18 cellular contexts compared by ENCODE assay signal in the genomic region with DNA sequence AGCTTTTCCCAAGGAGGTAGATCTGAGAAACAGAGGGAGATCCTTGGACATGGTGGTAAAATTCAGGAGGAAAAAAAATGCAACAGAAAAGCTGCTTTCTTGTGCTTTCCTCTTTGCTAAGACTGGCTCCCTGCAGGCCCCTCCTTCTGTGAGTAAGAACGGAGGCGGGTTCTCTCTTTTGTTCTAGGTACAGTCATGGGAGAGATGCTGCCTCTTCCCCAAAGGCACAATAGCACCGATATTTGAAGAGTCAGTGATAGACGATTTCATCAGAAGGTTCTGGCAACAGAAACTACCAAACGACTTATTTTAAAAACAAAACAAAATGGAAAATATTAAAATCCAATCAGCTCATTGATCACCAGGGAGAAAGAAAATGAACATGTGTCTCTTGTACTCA. TPM values are rescaled to one million over a fixed set of nuclear protein-coding genes. Genes with fewer than 3 reads are reported as not detected.
DNase-seq lines count a peak whose midpoint lies in the region; ATAC-seq and TF ChIP-seq lines count a peak whose summit lies in the region.
"Had no signal": no experiment of that assay in that cellular context is flagged by ENCODE, and none has a peak within 500 bp of the region (broad histone marks: within the 10 kb centered on the region; RNA-seq: fewer than 3 reads in every experiment).

No MANE protein-coding gene starts in this region.

- H2AK9ac ChIP-seq in IMR-90 (replicated peaks; ENCODE audit: low read depth, low read length, poor library complexity), result no peak overlapping the region

- H2BK120ac ChIP-seq in IMR-90 (ENCODE audit: low read depth, low read length), result no peak overlapping the region

- no peaks in the 10 kb centered on the region for H3K79me1 ChIP-seq in IMR-90 (ENCODE audit: low read depth in 1 of 2, low read length in 2 of 2)

- H3K36me3 ChIP-seq in IMR-90 (ENCODE audit: control insufficient read depth, insufficient read depth, low read length) (no peaks in the 10 kb centered on the region), suprapubic skin (no peaks in the 10 kb centered on the region), sigmoid colon (no peaks in the 10 kb centered on the region)
- H3K36me3 ChIP-seq: adrenal gland, prostate gland, transverse colon had no signal

- H3K56ac ChIP-seq in IMR-90 (ENCODE audit: extremely low read depth, insufficient read depth, low read length), result no peak overlapping the region

- H3K27me3 ChIP-seq in IMR-90 (ENCODE audit: control insufficient read depth, insufficient read depth, low read length), result peaks cover 6% of the 10 kb centered on the region; the same call in 1 of the 2 replicates
- no peaks in the 10 kb centered on the region for H3K27me3 ChIP-seq in suprapubic skin
- H3K27me3 ChIP-seq in sigmoid colon, result no peaks in the 10 kb centered on the region
- H3K27me3 ChIP-seq: adrenal gland, dorsolateral prefrontal cortex had no signal

- peak overlapping the region; percentile 70 for H2AFZ ChIP-seq in IMR-90 (replicated peaks; ENCODE audit: low read length, poor library complexity)

- H3K23ac ChIP-seq in IMR-90 (ENCODE audit: low read depth, low read length), result no peak overlapping the region

- H3K4me1 ChIP-seq in IMR-90 (ENCODE audit: control insufficient read depth, insufficient read depth, low read length) (no peaks in the 10 kb centered on the region), suprapubic skin (no peaks in the 10 kb centered on the region), sigmoid colon (peaks cover 0 to under 1% (median 0%) of the 10 kb centered on the region in 4 donors)
- H3K4me1 ChIP-seq: prostate gland, transverse colon had no signal

- no TSS peak for BruUV-seq in IMR-90 (replicated peaks; lab: Mats Ljungman, UMichigan)

- no peak overlapping the region for H2AK5ac ChIP-seq in IMR-90 (ENCODE audit: low read depth, low read length)

- no peak for TF ChIP-seq CTCF in IMR-90 (conservative IDR thresholded peaks at IDR 0.05; ENCODE audit: low read depth, low read length)
- no peak for TF ChIP-seq CTCF in astrocyte of the spinal cord (IDR thresholded peaks at IDR 0.05; ENCODE audit: low read depth, low read length)
- no peak for TF ChIP-seq CTCF in suprapubic skin (IDR thresholded peaks at IDR 0.05)
- no peak for TF ChIP-seq CTCF in sigmoid colon (IDR thresholded peaks at IDR 0.05)

- in situ Hi-C loops in IMR-90 (cut with MboI; ENCODE audit: low sequenced_read_pairs) (no loop called here), astrocyte of the spinal cord (cut with HindIII; ENCODE audit: low sequenced_read_pairs) (no loop called here)

- peak; percentile 68 for ATAC-seq in IMR-90 (ENCODE audit: low read depth)
- ATAC-seq in HG03097 (IDR thresholded peaks at IDR 0.05; ENCODE audit: low FRiP score, unreplicated experiment), result no peak
- ATAC-seq: activated CD4-positive, alpha-beta T cell treated with anti-CD3 and anti-CD28 coated beads for 36 hours; GM12878 had no signal

- intact Hi-C loops in IMR-90 (cut with micrococcal nuclease), result no loop called here
- intact Hi-C loops in sigmoid colon (cut with DNase I), result no loop called here

- no CpG with 5 or more reads among the region's 5 CpGs for WGBS in IMR-90 (ENCODE audit: extremely low coverage in 2 of 2, insufficient read length in 1 of 2), 2 experiments
- WGBS in suprapubic skin, result 39% methylated on average over 5 of the region's 5 CpGs
- 77 to 80% methylated on average over 5 of the region's 5 CpGs for WGBS in sigmoid colon, 2 donors

- no peak overlapping the region for H2BK20ac ChIP-seq in IMR-90 (ENCODE audit: low read depth, low read length)

- H3K9me3 ChIP-seq in IMR-90 (ENCODE audit: control insufficient read depth, insufficient read depth, low read length) (no peaks in the 10 kb centered on the region), suprapubic skin (no peaks in the 10 kb centered on the region), sigmoid colon (no peaks in the 10 kb centered on the region)
- H3K9me3 ChIP-seq: adrenal gland, prostate gland, transverse colon had no signal

- no peak overlapping the region for H3K4me2 ChIP-seq in IMR-90 (ENCODE audit: low read depth, low read length)

- no peak overlapping the region for H2BK15ac ChIP-seq in IMR-90 (ENCODE audit: low read depth, low read length)

- no peak overlapping the region for H2BK5ac ChIP-seq in IMR-90 (ENCODE audit: low read depth, low read length, poor library complexity, severe bottlenecking)

- POLR2A ChIA-PET in IMR-90 (lab: Charles Lee; ENCODE audit: unreplicated experiment), result no interaction called here

- no peak for TF ChIP-seq POLR2A in IMR-90 (IDR thresholded peaks at IDR 0.05; ENCODE audit: low read depth, low read length)
- TF ChIP-seq POLR2A in suprapubic skin (IDR thresholded peaks at IDR 0.05), result no peak
- TF ChIP-seq POLR2A in sigmoid colon (IDR thresholded peaks at IDR 0.05), result no peak

- H3K9me1 ChIP-seq in IMR-90 (ENCODE audit: insufficient read depth, low read length), result 0 out of 2 replicates have a peak, but pooled peaks cover 2% of the 10 kb centered on the region

- no peak for TF ChIP-seq RAD21 in IMR-90 (IDR thresholded peaks at IDR 0.05; ENCODE audit: low read length)

- no peak overlapping the region for H4K8ac ChIP-seq in IMR-90 (ENCODE audit: low read depth in 2 of 2, low read length in 2 of 2)

- CTCF ChIA-PET in IMR-90 (lab: Yijun Ruan, JAX), result no interaction called here

- no peak for TF ChIP-seq EP300 in suprapubic skin (IDR thresholded peaks at IDR 0.05)
- no peak for TF ChIP-seq EP300 in sigmoid colon (IDR thresholded peaks at IDR 0.05)

- no peak overlapping the region for H3K27ac ChIP-seq in IMR-90 (ENCODE audit: insufficient read depth, low read length)
- H3K27ac ChIP-seq in suprapubic skin, result no peak overlapping the region
- H3K27ac ChIP-seq in sigmoid colon, result no peak overlapping the region
- H3K27ac ChIP-seq: adrenal gland, dorsolateral prefrontal cortex, prostate gland, transverse colon had no signal

- H4K91ac ChIP-seq in IMR-90 (ENCODE audit: insufficient read depth, low read depth, low read length), result no peak overlapping the region

- H3K14ac ChIP-seq in IMR-90 (replicated peaks; ENCODE audit: low read depth, low read length), result no peak overlapping the region

- no peak overlapping the region for H3K18ac ChIP-seq in IMR-90 (ENCODE audit: low read depth, low read length)

- dilution Hi-C loops in IMR-90 (cut with HindIII; ENCODE audit: low sequenced_read_pairs, unreplicated experiment), result no loop called here

- no peak overlapping the region for H4K5ac ChIP-seq in IMR-90 (ENCODE audit: low read depth, low read length)

- H4K20me1 ChIP-seq in IMR-90 (ENCODE audit: insufficient read depth, low read length), result no peaks in the 10 kb centered on the region

- DNase-seq in CD1c-positive myeloid dendritic cell (ENCODE audit: extremely low spot score), result peak; percentile 9
- DNase-seq in IMR-90, result peak; percentile 34
- peak; percentile 65 for DNase-seq in astrocyte of the spinal cord (ENCODE audit: low read depth, low spot score)
- peak; percentile 64 for DNase-seq in kidney tubule cell (ENCODE audit: low spot score)
- DNase-seq in COR-L47 (lab: John Stamatoyannopoulos, UW), result no peak
- DNase-seq in suprapubic skin (ENCODE audit: low spot score in 2 of 2), result no peak
- DNase-seq in sigmoid colon, result no peak
- DNase-seq: activated CD4-positive, alpha-beta T cell treated with anti-CD3 and anti-CD28 coated beads for 36 hours; activated T-cell treated with anti-CD3 and anti-CD28 coated beads, Interleukin-2, amount 50 U/mL, for 1 hour; adrenal gland; DMS79; NCI-H2029 treated with DMSO at 0.1 percent for 48 hours; NK-92 treated with Interleukin-12 subunit alpha and Interleukin-12 subunit beta, amount 100 ng/mL, for 24 hours; transverse colon had no signal

- no peak overlapping the region for H3K4ac ChIP-seq in IMR-90 (ENCODE audit: low read depth, low read length)

- no peak overlapping the region for H3K9ac ChIP-seq in IMR-90 (ENCODE audit: low read depth, low read length)

- H3K4me3 ChIP-seq in IMR-90 (ENCODE audit: insufficient read depth, low read depth, low read length), result no peak overlapping the region
- no peak overlapping the region for H3K4me3 ChIP-seq in astrocyte of the spinal cord (ENCODE audit: low read depth, low read length)
- H3K4me3 ChIP-seq in suprapubic skin, result no peak overlapping the region
- H3K4me3 ChIP-seq in sigmoid colon, result no peak overlapping the region
- H3K4me3 ChIP-seq: adrenal gland, dorsolateral prefrontal cortex, GM12878, prostate gland, transverse colon had no signal

TF ChIP-seq in IMR-90, 13 proteins besides CTCF, POLR2A, EP300 and RAD21 (continues in another document):
- no peak for TF ChIP-seq SMC3 (IDR thresholded peaks at IDR 0.05; ENCODE audit: low read depth, low read length)
- TF ChIP-seq FOS (IDR thresholded peaks at IDR 0.05; ENCODE audit: low read depth, low read length), result no peak
- no peak for TF ChIP-seq RFX5 (IDR thresholded peaks at IDR 0.05; ENCODE audit: low read depth, low read length)
- TF ChIP-seq, protein P1, sequence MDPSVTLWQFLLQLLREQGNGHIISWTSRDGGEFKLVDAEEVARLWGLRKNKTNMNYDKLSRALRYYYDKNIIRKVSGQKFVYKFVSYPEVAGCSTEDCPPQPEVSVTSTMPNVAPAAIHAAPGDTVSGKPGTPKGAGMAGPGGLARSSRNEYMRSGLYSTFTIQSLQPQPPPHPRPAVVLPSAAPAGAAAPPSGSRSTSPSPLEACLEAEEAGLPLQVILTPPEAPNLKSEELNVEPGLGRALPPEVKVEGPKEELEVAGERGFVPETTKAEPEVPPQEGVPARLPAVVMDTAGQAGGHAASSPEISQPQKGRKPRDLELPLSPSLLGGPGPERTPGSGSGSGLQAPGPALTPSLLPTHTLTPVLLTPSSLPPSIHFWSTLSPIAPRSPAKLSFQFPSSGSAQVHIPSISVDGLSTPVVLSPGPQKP (IDR thresholded peaks at IDR 0.05; ENCODE audit: borderline replicate concordance, low read depth, low read length), result no peak
- no peak for TF ChIP-seq RCOR1 (IDR thresholded peaks at IDR 0.05; ENCODE audit: insufficient replicate concordance, low read length)
- no peak for TF ChIP-seq CHD1 (IDR thresholded peaks at IDR 0.05; ENCODE audit: low read depth, low read length)
- TF ChIP-seq NFE2L2 (IDR thresholded peaks at IDR 0.05; ENCODE audit: low read depth, low read length), result no peak
- TF ChIP-seq MAZ (IDR thresholded peaks at IDR 0.05; ENCODE audit: borderline replicate concordance, low read depth, low read length), result no peak
- no peak for TF ChIP-seq CEBPB (IDR thresholded peaks at IDR 0.05; ENCODE audit: low read depth, low read length)
- no peak for TF ChIP-seq BHLHE40 (IDR thresholded peaks at IDR 0.05; ENCODE audit: low read depth, low read length)
- TF ChIP-seq MAFK (IDR thresholded peaks at IDR 0.05; ENCODE audit: low read depth, low read length), result no peak
- TF ChIP-seq MXI1 (IDR thresholded peaks at IDR 0.05; ENCODE audit: borderline replicate concordance, low read depth, low read length), result no peak

RNA-seq across cellular contexts. Expression of gene KIFC3, which starts 32.6 kb away (rescaled TPM):
- total RNA-seq in IMR-90 (2012; rRNA removed), result 38.3 and 48.6 TPM in 2 replicates
- polyA plus RNA-seq in IMR-90 (2012; rRNA removed), result 62.5 and 66.6 TPM in 2 replicates
- 43.3 and 62.3 TPM in 2 replicates for polyA plus RNA-seq in IMR-90 (2012; cell fraction: cytosol; rRNA removed)
- 123 and 327 TPM in 2 replicates for polyA plus RNA-seq in IMR-90 (2012; cell fraction: nucleus; rRNA removed; ENCODE audit: low replicate concordance)
- 100 to 1,000 TPM; 111 to 219 (median 153) TPM for total RNA-seq in suprapubic skin
- total RNA-seq in sigmoid colon, result 10 to 100 TPM; 10.0 to 31.2 (median 21.6) TPM
- 1 to 10 TPM; 2.5 to 7.2 (median 6.4) TPM for polyA plus RNA-seq in sigmoid colon

Comparison
In these comparisons a context has a peak if more than half of its experiments do, and no peak if none do; other contexts are left out.
1. DNase-seq: peak in CD1c-positive myeloid dendritic cell (single experiment), IMR-90 (single experiment), astrocyte of the spinal cord (single experiment) and kidney tubule cell (single experiment); none in COR-L47 (single experiment), suprapubic skin (0 of 2) and sigmoid colon (single experiment).